Comparison of ENCODE assay signal across 8 cellular contexts in the genomic region with DNA sequence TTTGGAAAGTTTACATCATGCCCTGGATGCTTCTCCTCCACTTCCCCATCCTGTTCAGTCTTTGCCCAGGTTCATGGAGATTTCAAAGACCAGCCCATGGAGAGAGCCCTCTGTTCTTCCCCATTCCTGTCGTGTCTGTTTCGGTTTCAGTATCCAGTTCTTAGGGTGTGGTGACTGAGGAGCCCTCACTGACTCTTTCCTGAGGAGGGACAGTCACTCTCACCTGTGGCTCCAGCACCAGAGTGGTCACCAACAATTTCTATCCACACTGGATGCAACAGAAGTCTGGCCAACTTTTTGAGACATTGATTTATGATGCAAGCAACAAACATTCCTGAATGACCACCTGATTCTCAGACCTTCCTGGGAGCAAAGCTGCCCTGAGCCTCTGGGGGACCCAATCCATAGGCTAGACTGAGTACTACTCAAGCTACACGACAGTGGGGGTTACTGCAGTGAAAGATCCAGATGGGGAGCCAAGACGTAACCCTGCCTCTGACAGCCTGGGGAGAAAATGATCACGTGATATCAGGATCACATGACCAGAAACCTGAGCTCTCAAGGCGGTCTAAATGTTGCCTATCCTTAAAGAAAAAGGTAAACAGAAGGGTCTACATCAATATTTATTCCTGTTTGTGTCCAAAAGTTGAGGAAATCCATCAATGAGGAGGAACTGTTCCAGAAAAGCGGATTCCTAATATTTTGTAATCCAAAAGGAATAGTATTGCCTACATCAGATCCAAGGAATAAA.
DNase-seq lines count a peak whose midpoint lies in the region; ATAC-seq and TF ChIP-seq lines count a peak whose summit lies in the region.

No MANE protein-coding gene starts in this region.

- H3K79me2 ChIP-seq in neural progenitor cell (ENCODE audit: low read depth) (no peaks in the 10 kb centered on the region), smooth muscle cell (ENCODE audit: low read depth) (no peaks in the 10 kb centered on the region)

- peak overlapping the region; percentile 24 for H3K4me3 Mint-ChIP-seq in activated naive CD4-positive, alpha-beta T cell treated with anti-CD3 and anti-CD28 coated beads for 36 hours
- no peak overlapping the region for H3K4me3 Mint-ChIP-seq in activated naive CD4-positive, alpha-beta T cell treated with anti-CD3 and anti-CD28 coated beads, Interleukin-2, amount 10 ng/mL, durations not matched to agents 7 days and 5 days
- H3K4me3 Mint-ChIP-seq in neural progenitor cell = peak overlapping the region; percentile 50

- DNase-seq in activated naive CD4-positive, alpha-beta T cell treated with anti-CD3 and anti-CD28 coated beads for 36 hours = no peak
- no peak for DNase-seq in activated naive CD4-positive, alpha-beta T cell treated with anti-CD3 and anti-CD28 coated beads, Interleukin-2, amount 10 ng/mL, durations not matched to agents 7 days and 5 days
- peak; percentile 71 for DNase-seq in NCI-H510A treated with DMSO at 0.1 percent for 48 hours (lab: John Stamatoyannopoulos, UW)
- peak; percentile 36 to 52 for DNase-seq in cardiac fibroblast (ENCODE audit: low read depth in 2 of 2)
- DNase-seq in neural progenitor cell (ENCODE audit: low spot score) = peak; percentile 30
- no peak for DNase-seq in GM03348 (ENCODE audit: low spot score)
- no peak for DNase-seq in smooth muscle cell (lab: John Stamatoyannopoulos, UW; ENCODE audit: unreplicated experiment)

- H3K36me3 ChIP-seq in neural progenitor cell = no peaks in the 10 kb centered on the region
- no peaks in the 10 kb centered on the region for H3K36me3 ChIP-seq in smooth muscle cell (ENCODE audit: low read depth)

- no peak overlapping the region for H3K27ac Mint-ChIP-seq in activated naive CD4-positive, alpha-beta T cell treated with anti-CD3 and anti-CD28 coated beads for 36 hours
- H3K27ac Mint-ChIP-seq in activated naive CD4-positive, alpha-beta T cell treated with anti-CD3 and anti-CD28 coated beads, Interleukin-2, amount 10 ng/mL, durations not matched to agents 7 days and 5 days = no peak overlapping the region
- no peak overlapping the region for H3K27ac Mint-ChIP-seq in neural progenitor cell

- no peaks in the 10 kb centered on the region for H3K36me3 Mint-ChIP-seq in activated naive CD4-positive, alpha-beta T cell treated with anti-CD3 and anti-CD28 coated beads for 36 hours (ENCODE audit: low read depth)
- H3K36me3 Mint-ChIP-seq in activated naive CD4-positive, alpha-beta T cell treated with anti-CD3 and anti-CD28 coated beads, Interleukin-2, amount 10 ng/mL, durations not matched to agents 7 days and 5 days = no peaks in the 10 kb centered on the region
- H3K36me3 Mint-ChIP-seq in neural progenitor cell = no peaks in the 10 kb centered on the region

- H3K27ac ChIP-seq in neural progenitor cell (no peak overlapping the region), smooth muscle cell (ENCODE audit: low read depth) (no peak overlapping the region)

- H3K9me3 ChIP-seq in neural progenitor cell (ENCODE audit: low read depth) (no peaks in the 10 kb centered on the region), smooth muscle cell (replicated peaks; ENCODE audit: low read depth) (no peaks in the 10 kb centered on the region)

- H3K4me1 ChIP-seq in neural progenitor cell (no peaks in the 10 kb centered on the region), smooth muscle cell (ENCODE audit: low read depth) (no peaks in the 10 kb centered on the region)

- H3F3A ChIP-seq in neural progenitor cell (ENCODE audit: low read depth) (no peaks in the 10 kb centered on the region), smooth muscle cell (ENCODE audit: low read depth) (no peaks in the 10 kb centered on the region)

- no peaks in the 10 kb centered on the region for H3K9me3 Mint-ChIP-seq in activated naive CD4-positive, alpha-beta T cell treated with anti-CD3 and anti-CD28 coated beads for 36 hours
- no peaks in the 10 kb centered on the region for H3K9me3 Mint-ChIP-seq in activated naive CD4-positive, alpha-beta T cell treated with anti-CD3 and anti-CD28 coated beads, Interleukin-2, amount 10 ng/mL, durations not matched to agents 7 days and 5 days
- H3K9me3 Mint-ChIP-seq in neural progenitor cell = no peaks in the 10 kb centered on the region

- H3K4me2 ChIP-seq in neural progenitor cell = peak overlapping the region; percentile 8
- H3K4me2 ChIP-seq in smooth muscle cell = no peak overlapping the region

- 34% methylated on average over 7 of the region's 7 CpGs for WGBS in smooth muscle cell (ENCODE audit: low lambda C conversion rate)

- H3K9ac ChIP-seq in neural progenitor cell (no peak overlapping the region), smooth muscle cell (ENCODE audit: low read depth) (no peak overlapping the region)

- intact Hi-C loops in activated naive CD4-positive, alpha-beta T cell treated with anti-CD3 and anti-CD28 coated beads for 36 hours (cut with micrococcal nuclease) = no loop called here

- H3K4me1 Mint-ChIP-seq in activated naive CD4-positive, alpha-beta T cell treated with anti-CD3 and anti-CD28 coated beads for 36 hours (ENCODE audit: low read depth) = peaks cover 17% of the 10 kb centered on the region
- H3K4me1 Mint-ChIP-seq in activated naive CD4-positive, alpha-beta T cell treated with anti-CD3 and anti-CD28 coated beads, Interleukin-2, amount 10 ng/mL, durations not matched to agents 7 days and 5 days = peaks cover 11% of the 10 kb centered on the region
- peaks cover 2% of the 10 kb centered on the region for H3K4me1 Mint-ChIP-seq in neural progenitor cell

- no peak overlapping the region for H3K4me3 ChIP-seq in cardiac fibroblast (replicated peaks in 1 of 2; ENCODE audit: low read depth in 2 of 2, low read length in 2 of 2)
- H3K4me3 ChIP-seq in neural progenitor cell = peak overlapping the region; percentile 10
- H3K4me3 ChIP-seq in smooth muscle cell = no peak overlapping the region

- no peaks in the 10 kb centered on the region for H3K27me3 Mint-ChIP-seq in activated naive CD4-positive, alpha-beta T cell treated with anti-CD3 and anti-CD28 coated beads for 36 hours (ENCODE audit: low read depth)
- peaks cover 44% of the 10 kb centered on the region for H3K27me3 Mint-ChIP-seq in activated naive CD4-positive, alpha-beta T cell treated with anti-CD3 and anti-CD28 coated beads, Interleukin-2, amount 10 ng/mL, durations not matched to agents 7 days and 5 days
- H3K27me3 Mint-ChIP-seq in neural progenitor cell (ENCODE audit: insufficient read depth, low read depth) = peaks cover 22% of the 10 kb centered on the region

- H4K20me1 ChIP-seq in neural progenitor cell (ENCODE audit: low read depth) (no peaks in the 10 kb centered on the region), smooth muscle cell (ENCODE audit: low read depth) (no peaks in the 10 kb centered on the region)

- H3K27me3 ChIP-seq in neural progenitor cell = peaks cover 100% of the 10 kb centered on the region
- peaks cover 84% of the 10 kb centered on the region for H3K27me3 ChIP-seq in smooth muscle cell (ENCODE audit: low read depth)

- ATAC-seq in HG02852 (IDR thresholded peaks at IDR 0.05; ENCODE audit: unreplicated experiment) = peak; percentile 15

- CTCF ChIA-PET in activated naive CD4-positive, alpha-beta T cell treated with anti-CD3 and anti-CD28 coated beads for 36 hours (lab: Charles Lee) = interaction anchor here (1.4 to 1.5 kb wide), 2 partner anchors 32 to 67 kb away, joined by 3 to 4 read pairs; no protein-coding TSS in a partner anchor
- CTCF ChIA-PET in activated naive CD4-positive, alpha-beta T cell treated with anti-CD3 and anti-CD28 coated beads, Interleukin-2, amount 10 ng/mL, durations not matched to agents 7 days and 5 days (lab: Charles Lee) = interaction anchor here (1.5 kb wide), 1 partner anchor 40 kb away, joined by 4 read pairs; no protein-coding TSS in a partner anchor

- TF ChIP-seq CTCF in cardiac fibroblast (IDR thresholded peaks at IDR 0.05; ENCODE audit: low read depth, low read length) (no peak), neural progenitor cell (IDR thresholded peaks at IDR 0.05) (no peak), smooth muscle cell (IDR thresholded peaks at IDR 0.05; ENCODE audit: borderline replicate concordance, insufficient read depth, poor library complexity, severe bottlenecking) (no peak)

- H2AFZ ChIP-seq in neural progenitor cell (replicated peaks) (peak overlapping the region; percentile 52), smooth muscle cell (ENCODE audit: low read depth) (no peak overlapping the region)

Comparison
In these comparisons a context has a peak if more than half of its experiments do, and no peak if none do; other contexts are left out.
1. DNase-seq: peak in NCI-H510A treated with DMSO at 0.1 percent for 48 hours (single experiment), cardiac fibroblast (2 of 2) and neural progenitor cell (single experiment); none in activated naive CD4-positive, alpha-beta T cell treated with anti-CD3 and anti-CD28 coated beads for 36 hours (single experiment), activated naive CD4-positive, alpha-beta T cell treated with anti-CD3 and anti-CD28 coated beads, Interleukin-2, amount 10 ng/mL, durations not matched to agents 7 days and 5 days (single experiment), GM03348 (single experiment) and smooth muscle cell (single experiment).